In the genomic region with DNA sequence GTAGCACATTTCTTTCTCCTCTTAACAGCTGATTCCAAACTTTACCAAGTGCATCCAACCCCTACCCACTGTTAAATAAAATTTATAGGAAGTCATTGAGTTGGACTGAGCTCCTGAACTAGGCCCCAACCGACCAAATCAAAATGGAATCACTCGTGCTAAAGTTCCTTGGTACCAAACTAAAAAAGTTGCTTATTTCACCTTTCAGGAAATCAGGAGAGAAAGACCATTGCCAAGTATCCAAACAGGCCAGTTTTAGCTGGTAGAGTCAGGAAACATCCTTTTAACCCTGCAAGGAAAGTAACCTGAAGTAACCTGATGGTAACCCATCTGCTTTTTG, we compare ENCODE assay signal across 22 cellular contexts. TPM values are rescaled to one million over a fixed set of nuclear protein-coding genes. Genes with fewer than 3 reads are reported as not detected.
A peak's percentile ranks its signal among the peaks of the same experiment; 100 is the strongest.
DNase-seq lines count a peak whose midpoint lies in the region; ATAC-seq, FAIRE-seq and TF ChIP-seq lines count a peak whose summit lies in the region.
"Had no signal": no experiment of that assay in that cellular context is flagged by ENCODE, and none has a peak within 500 bp of the region (broad histone marks: within the 10 kb centered on the region; RNA-seq: fewer than 3 reads in every experiment).

No MANE protein-coding gene starts in this region.

- intact Hi-C loops in activated CD8-positive, alpha-beta T cell treated with anti-CD3 and anti-CD28 coated beads for 36 hours (cut with micrococcal nuclease), result no loop called here
- intact Hi-C loops in transverse colon (cut with DNase I; ENCODE audit: low total_unique reads), result no loop called here

- H2AFZ ChIP-seq in astrocyte (ENCODE audit: low read depth, low read length), result peak overlapping the region; percentile 40
- peak overlapping the region; percentile 86 for H2AFZ ChIP-seq in keratinocyte (ENCODE audit: control insufficient read depth, low read length)

- H3K4me3 ChIP-seq in astrocyte (ENCODE audit: insufficient read depth, low read depth, low read length) (no peak overlapping the region), keratinocyte (ENCODE audit: control insufficient read depth in 2 of 3, extremely low read depth in 1 of 3, insufficient read depth in 2 of 3, low read depth in 1 of 3, low read length in 3 of 3) (no peak overlapping the region), transverse colon (no peak overlapping the region)
- H3K4me3 ChIP-seq: BLaER1, colonic mucosa, gastroesophageal sphincter, ovary had no signal

- no peaks in the 10 kb centered on the region for H3K9me3 ChIP-seq in astrocyte (ENCODE audit: insufficient read depth, low read depth, low read length)
- H3K9me3 ChIP-seq in keratinocyte (ENCODE audit: control insufficient read depth, low read depth, low read length), result no peaks in the 10 kb centered on the region
- H3K9me3 ChIP-seq in transverse colon, result no peaks in the 10 kb centered on the region
- H3K9me3 ChIP-seq: BLaER1, colonic mucosa, gastroesophageal sphincter, ovary had no signal

- no peaks in the 10 kb centered on the region for H4K20me1 ChIP-seq in astrocyte (ENCODE audit: insufficient read depth, low read length)
- H4K20me1 ChIP-seq in keratinocyte (ENCODE audit: control insufficient read depth, extremely low read depth, insufficient read depth, low read length), result no peaks in the 10 kb centered on the region
- H4K20me1 ChIP-seq: BLaER1 had no signal

- 60 to 81% methylated on average over 2 of the region's 2 CpGs for WGBS in transverse colon (ENCODE audit: low coverage in 1 of 2), 2 donors

- H3K9me3 Mint-ChIP-seq in activated CD8-positive, alpha-beta T cell treated with anti-CD3 and anti-CD28 coated beads for 36 hours, result no peaks in the 10 kb centered on the region
- H3K9me3 Mint-ChIP-seq in activated CD8-positive, alpha-beta T cell treated with anti-CD3 and anti-CD28 coated beads, Interleukin-2, amount 10 ng/mL, durations not matched to agents 7 days and 5 days (ENCODE audit: insufficient read depth), result no peaks in the 10 kb centered on the region
- H3K9me3 Mint-ChIP-seq in astrocyte (ENCODE audit: unreplicated experiment), result no peaks in the 10 kb centered on the region

- peaks cover 19% of the 10 kb centered on the region for H3K4me1 ChIP-seq in astrocyte (ENCODE audit: insufficient read depth, low read length)
- H3K4me1 ChIP-seq in keratinocyte (ENCODE audit: control insufficient read depth, extremely low read depth, insufficient read depth, low read length), result peaks cover 20% of the 10 kb centered on the region
- peaks cover 0 to 22% (median 3%) of the 10 kb centered on the region in 4 donors for H3K4me1 ChIP-seq in transverse colon
- H3K4me1 ChIP-seq: BLaER1, colonic mucosa, gastroesophageal sphincter had no signal

- no peaks in the 10 kb centered on the region for H3K27me3 ChIP-seq in astrocyte (ENCODE audit: insufficient read depth, low read length)
- no peaks in the 10 kb centered on the region for H3K27me3 ChIP-seq in keratinocyte (ENCODE audit: control insufficient read depth, extremely low read depth, insufficient read depth, low read length)
- H3K27me3 ChIP-seq in transverse colon, result no peaks in the 10 kb centered on the region
- H3K27me3 ChIP-seq: BLaER1, colonic mucosa, gastroesophageal sphincter, ovary had no signal

- TF ChIP-seq CTCF in activated CD8-positive, alpha-beta T cell treated with anti-CD3 and anti-CD28 coated beads for 36 hours (IDR thresholded peaks at IDR 0.05), result no peak
- TF ChIP-seq CTCF in astrocyte (IDR thresholded peaks at IDR 0.05; ENCODE audit: insufficient read depth, low read depth, low read length), result no peak
- TF ChIP-seq CTCF in keratinocyte (optimal IDR thresholded peaks at IDR 0.05 in 1 of 3, IDR thresholded peaks at IDR 0.05 in 1 of 3, conservative IDR thresholded peaks at IDR 0.05 in 1 of 3; ENCODE audit: extremely low read depth in 1 of 3, insufficient read depth in 2 of 3, low read length in 3 of 3), result no peak
- TF ChIP-seq CTCF in transverse colon (IDR thresholded peaks at IDR 0.05), result no peak

- POLR2A ChIA-PET in activated CD8-positive, alpha-beta T cell treated with anti-CD3 and anti-CD28 coated beads for 36 hours (lab: Charles Lee), result no interaction called here
- POLR2A ChIA-PET in activated CD8-positive, alpha-beta T cell treated with anti-CD3 and anti-CD28 coated beads, Interleukin-2, amount 10 ng/mL, durations not matched to agents 7 days and 5 days (lab: Charles Lee), result interaction anchor here (0.6 kb wide), 1 partner anchor 15 kb away, joined by 3 read pairs; no protein-coding TSS in a partner anchor

- H3K27ac ChIP-seq in astrocyte (ENCODE audit: low read depth, low read length) (peak overlapping the region; percentile 97), keratinocyte (ENCODE audit: control insufficient read depth, insufficient read depth, low read length) (peak overlapping the region; percentile 100), transverse colon (no peak overlapping the region)
- H3K27ac ChIP-seq: BLaER1, colonic mucosa, gastroesophageal sphincter, ovary had no signal

- H3K79me2 ChIP-seq in astrocyte (ENCODE audit: insufficient read depth, low read length) (no peaks in the 10 kb centered on the region), keratinocyte (ENCODE audit: control insufficient read depth, insufficient read depth, low read length) (no peaks in the 10 kb centered on the region)

- in situ Hi-C loops in transverse colon (cut with MboI; ENCODE audit: low pct_ligation_motif_present in 1 of 4, low pct_unique_long_range_greater_than_20kb in 1 of 4, low sequenced_read_pairs in 3 of 4), result no loop called here

- dilution Hi-C loops in keratinocyte (cut with MboI; ENCODE audit: extremely low pct_ligation_motif_present, low sequenced_read_pairs), result no loop called here

- TF ChIP-seq EP300 in transverse colon (IDR thresholded peaks at IDR 0.05; ENCODE audit: low read depth), result no peak

- peaks cover 12% of the 10 kb centered on the region for H3K27me3 Mint-ChIP-seq in activated CD8-positive, alpha-beta T cell treated with anti-CD3 and anti-CD28 coated beads for 36 hours
- peaks cover 9% of the 10 kb centered on the region for H3K27me3 Mint-ChIP-seq in activated CD8-positive, alpha-beta T cell treated with anti-CD3 and anti-CD28 coated beads, Interleukin-2, amount 10 ng/mL, durations not matched to agents 7 days and 5 days (ENCODE audit: low read depth)
- no peaks in the 10 kb centered on the region for H3K27me3 Mint-ChIP-seq in astrocyte (ENCODE audit: low read depth, unreplicated experiment)

- H3K4me2 ChIP-seq in astrocyte (ENCODE audit: low read length) (peak overlapping the region; percentile 75), keratinocyte (ENCODE audit: control insufficient read depth, extremely low read depth, insufficient read depth, low read depth, low read length) (peak overlapping the region; percentile 91)
- H3K4me2 ChIP-seq: BLaER1 had no signal

- no peak for ATAC-seq in activated CD8-positive, alpha-beta T cell treated with anti-CD3 and anti-CD28 coated beads for 36 hours
- ATAC-seq in activated CD8-positive, alpha-beta T cell treated with anti-CD3 and anti-CD28 coated beads, Interleukin-2, amount 10 ng/mL, durations not matched to agents 7 days and 5 days, result no peak
- ATAC-seq: gastroesophageal sphincter, left ventricle myocardium superior, Panc1, sciatic nerve had no signal

- H3K9ac ChIP-seq in astrocyte (ENCODE audit: low read length) (peak overlapping the region; percentile 66), keratinocyte (ENCODE audit: control insufficient read depth, extremely low read depth, insufficient read depth, low read length) (peak overlapping the region; percentile 83)
- H3K9ac ChIP-seq: BLaER1 had no signal

- no peaks in the 10 kb centered on the region for H3K9me1 ChIP-seq in keratinocyte (ENCODE audit: control insufficient read depth, extremely low read depth, insufficient read depth, low read length)

- no peak for DNase-seq in activated CD8-positive, alpha-beta T cell treated with anti-CD3 and anti-CD28 coated beads for 36 hours
- DNase-seq in activated CD8-positive, alpha-beta T cell treated with anti-CD3 and anti-CD28 coated beads, Interleukin-2, amount 10 ng/mL, durations not matched to agents 7 days and 5 days, result no peak
- DNase-seq in astrocyte (ENCODE audit: low read depth) (no peak), keratinocyte (ENCODE audit: low read depth, low spot score) (no peak), germinal center (ENCODE audit: low spot score) (no peak), transverse colon (no peak), DMS79 treated with DMSO at 0.1 percent for 48 hours (lab: John Stamatoyannopoulos, UW) (no peak)
- no peak for DNase-seq in stimulated activated CD4-positive, alpha-beta T cell treated with anti-CD3 and anti-CD28 coated beads, Interleukin-1b, Interleukin-23, amount 100 ng/mL, for 48 hours
- DNase-seq: 8988T; activated CD4-positive, alpha-beta T cell treated with anti-CD3 and anti-CD28 coated beads for 4 hours; anterior cingulate cortex; colonic mucosa; GDM1; left ventricle myocardium superior; NCI-H1436; NCI-H2171; NCI-H526 treated with DMSO at 0.1 percent for 48 hours; ovary had no signal

- H3K36me3 ChIP-seq in astrocyte (ENCODE audit: insufficient read depth, low read length), result no peaks in the 10 kb centered on the region
- H3K36me3 ChIP-seq in keratinocyte (ENCODE audit: control insufficient read depth in 2 of 2, extremely low read depth in 1 of 2, insufficient read depth in 2 of 2, low read length in 2 of 2), result no peaks in the 10 kb centered on the region
- H3K36me3 ChIP-seq in transverse colon, result no peaks in the 10 kb centered on the region
- H3K36me3 ChIP-seq: BLaER1, colonic mucosa, gastroesophageal sphincter, ovary had no signal

- H3K4me1 Mint-ChIP-seq in activated CD8-positive, alpha-beta T cell treated with anti-CD3 and anti-CD28 coated beads for 36 hours (ENCODE audit: low read depth), result peaks cover 14% of the 10 kb centered on the region
- no peaks in the 10 kb centered on the region for H3K4me1 Mint-ChIP-seq in activated CD8-positive, alpha-beta T cell treated with anti-CD3 and anti-CD28 coated beads, Interleukin-2, amount 10 ng/mL, durations not matched to agents 7 days and 5 days (ENCODE audit: low read depth)
- H3K4me1 Mint-ChIP-seq in astrocyte (ENCODE audit: low read depth, unreplicated experiment), result peaks cover 13% of the 10 kb centered on the region

- no peak for FAIRE-seq in astrocyte (lab: Jason Lieb, UNC)
- no peak for FAIRE-seq in keratinocyte (lab: Jason Lieb, UNC)

- peak overlapping the region; percentile 2 for H3K27ac Mint-ChIP-seq in activated CD8-positive, alpha-beta T cell treated with anti-CD3 and anti-CD28 coated beads for 36 hours
- no peak overlapping the region for H3K27ac Mint-ChIP-seq in activated CD8-positive, alpha-beta T cell treated with anti-CD3 and anti-CD28 coated beads, Interleukin-2, amount 10 ng/mL, durations not matched to agents 7 days and 5 days
- peak overlapping the region; percentile 77 for H3K27ac Mint-ChIP-seq in astrocyte (ENCODE audit: unreplicated experiment)

- CTCF ChIA-PET in activated CD8-positive, alpha-beta T cell treated with anti-CD3 and anti-CD28 coated beads for 36 hours (lab: Charles Lee), result no interaction called here
- CTCF ChIA-PET in activated CD8-positive, alpha-beta T cell treated with anti-CD3 and anti-CD28 coated beads, Interleukin-2, amount 10 ng/mL, durations not matched to agents 7 days and 5 days (lab: Charles Lee), result interaction anchor here (1.7 kb wide), 1 partner anchor 14 kb away, joined by 4 read pairs; no protein-coding TSS in a partner anchor

- no peak overlapping the region for H3K4me3 Mint-ChIP-seq in activated CD8-positive, alpha-beta T cell treated with anti-CD3 and anti-CD28 coated beads for 36 hours
- H3K4me3 Mint-ChIP-seq in activated CD8-positive, alpha-beta T cell treated with anti-CD3 and anti-CD28 coated beads, Interleukin-2, amount 10 ng/mL, durations not matched to agents 7 days and 5 days, result no peak overlapping the region
- no peak overlapping the region for H3K4me3 Mint-ChIP-seq in astrocyte (ENCODE audit: unreplicated experiment)

- no peak for TF ChIP-seq POLR2A in transverse colon (IDR thresholded peaks at IDR 0.05)

- no peaks in the 10 kb centered on the region for H3K36me3 Mint-ChIP-seq in activated CD8-positive, alpha-beta T cell treated with anti-CD3 and anti-CD28 coated beads for 36 hours (ENCODE audit: low read depth)
- H3K36me3 Mint-ChIP-seq in activated CD8-positive, alpha-beta T cell treated with anti-CD3 and anti-CD28 coated beads, Interleukin-2, amount 10 ng/mL, durations not matched to agents 7 days and 5 days (ENCODE audit: low read depth), result no peaks in the 10 kb centered on the region
- H3K36me3 Mint-ChIP-seq in astrocyte (ENCODE audit: low read depth, unreplicated experiment), result no peaks in the 10 kb centered on the region

RNA-seq across cellular contexts. Expression of a gene that starts 10.5 kb away (rescaled TPM):
- total RNA-seq in activated CD8-positive, alpha-beta T cell treated with anti-CD3 and anti-CD28 coated beads for 36 hours, result not detected
- not detected for total RNA-seq in activated CD8-positive, alpha-beta T cell treated with anti-CD3 and anti-CD28 coated beads, Interleukin-2, amount 10 ng/mL, durations not matched to agents 7 days and 5 days
- total RNA-seq in astrocyte (2.2 and 3.1 TPM in 2 replicates), transverse colon (10 to 100 TPM in 3 of 4 donors, 1 to 10 TPM in 1; 7.5 to 34.0 (median 14.0) TPM)
- 6.8 to 10.9 TPM (median 8.3 TPM) in 3 replicates for polyA plus RNA-seq in keratinocyte
- 1.2 TPM for polyA plus RNA-seq in keratinocyte (2011; ENCODE audit: low read depth)
- 1.9 and 3.5 TPM in 2 replicates for polyA plus RNA-seq in keratinocyte (2011; cell fraction: cytosol; rRNA removed)
- polyA plus RNA-seq in keratinocyte (2011; cell fraction: nucleus; rRNA removed), result 16.1 and 22.3 TPM in 2 replicates
- 1.6 and 7.6 TPM in 2 replicates for polyA plus RNA-seq in keratinocyte (2012; ENCODE audit: low replicate concordance)
- 3.3 to 8.4 TPM (median 6.6 TPM) in 3 replicates for polyA minus RNA-seq in keratinocyte
- 5.0 TPM for polyA minus RNA-seq in keratinocyte (2011; cell fraction: cytosol; rRNA and poly(A)+ RNA removed)
- 16.7 and 28.2 TPM in 2 replicates for polyA minus RNA-seq in keratinocyte (2011; cell fraction: nucleus; rRNA and poly(A)+ RNA removed)

Comparison
In these comparisons a context has a peak if more than half of its experiments do, and no peak if none do; other contexts are left out.
1. H3K27ac ChIP-seq: peak in astrocyte (single experiment) and keratinocyte (single experiment); none in transverse colon (0 of 4).